23 cellular contexts compared by ENCODE assay signal in genomic region chr22:46861968-46862367, GRCh38.
"Had no signal": no experiment of that assay in that cellular context is flagged by ENCODE, and none has a peak within 500 bp of the region (broad histone marks: within the 10 kb centered on the region; RNA-seq: fewer than 3 reads in every experiment).

No MANE protein-coding gene starts in this region.

- H3K9me3 Mint-ChIP-seq: activated naive CD4-positive, alpha-beta T cell treated with anti-CD3 and anti-CD28 coated beads for 36 hours had no signal

- DNase-seq: activated CD4-positive, alpha-beta T cell treated with anti-CD3 and anti-CD28 coated beads, Interleukin-2, amount 50 U/mL, for 4 hours; activated naive CD4-positive, alpha-beta T cell treated with anti-CD3 and anti-CD28 coated beads for 36 hours; activated T-cell treated with anti-CD3 and anti-CD28 coated beads, Interleukin-2, amount 50 U/mL, for 1 hour; aorta; brain microvascular endothelial cell; central memory CD4-positive, alpha-beta T cell; colonic mucosa; gastrocnemius medialis; kidney; midbrain; nephron progenitor cell; stimulated activated CD4-positive, alpha-beta T cell treated with anti-CD3 and anti-CD28 coated beads, Interleukin-12 subunit alpha, Interleukin-12 subunit beta, amount 100 ng/mL, for 4 hours; stimulated activated CD4-positive, alpha-beta T cell treated with anti-CD3 and anti-CD28 coated beads, Interleukin-1b, Interleukin-23, amount 100 ng/mL, for 48 hours; stimulated activated CD8-positive, alpha-beta memory T cell treated with anti-CD3 and anti-CD28 coated beads, Interleukin-4, amount 100 ng/mL, for 48 hours; stimulated activated naive CD8-positive, alpha-beta T cell treated with anti-CD3 and anti-CD28 coated beads, Interleukin-15, Interleukin-2, amounts not matched to agents 100 U/mL and 50 U/mL, for 24 hours; substantia nigra; uterus had no signal

- H3K27ac ChIP-seq: brain microvascular endothelial cell, colonic mucosa, gastrocnemius medialis, tibial nerve, uterus, VCaP had no signal

- H3K4me1 ChIP-seq: colonic mucosa, tibial nerve, uterus had no signal

- ATAC-seq: gastrocnemius medialis; left lobe of liver; stimulated activated naive CD8-positive, alpha-beta T cell treated with anti-CD3 and anti-CD28 coated beads, Interleukin-15, Interleukin-2, amounts not matched to agents 100 U/mL and 50 U/mL, for 24 hours had no signal

- H3K27me3 Mint-ChIP-seq: progenitor cell of endocrine pancreas had no signal

- H3K36me3 ChIP-seq: brain microvascular endothelial cell, colonic mucosa, gastrocnemius medialis, uterus had no signal

- H3K27ac Mint-ChIP-seq: activated naive CD4-positive, alpha-beta T cell treated with anti-CD3 and anti-CD28 coated beads for 36 hours; activated T-helper 2 cell treated with anti-CD3 and anti-CD28 coated beads, Interferon-gamma antibody, Interleukin-2, Interleukin-4, amounts not matched to agents 10 μg/mL and 5 μg/mL and 100 μg/mL, durations not matched to agents 14 hours and 24 hours and 36 hours; nephron progenitor cell; progenitor cell of endocrine pancreas had no signal

- H3K4me3 Mint-ChIP-seq: activated naive CD4-positive, alpha-beta T cell treated with anti-CD3 and anti-CD28 coated beads for 36 hours; nephron progenitor cell had no signal

- H3K4me1 Mint-ChIP-seq: nephron progenitor cell had no signal

- H3K4me3 ChIP-seq: colonic mucosa, gastrocnemius medialis, lung, tibial nerve, uterus had no signal

- H3K9me3 ChIP-seq: colonic mucosa, gastrocnemius medialis, tibial nerve, uterus had no signal

- H3K27me3 ChIP-seq: brain microvascular endothelial cell, colonic mucosa, gastrocnemius medialis, tibial nerve, uterus had no signal
